Comparison of ENCODE assay signal across 9 cellular contexts in the genomic region with DNA sequence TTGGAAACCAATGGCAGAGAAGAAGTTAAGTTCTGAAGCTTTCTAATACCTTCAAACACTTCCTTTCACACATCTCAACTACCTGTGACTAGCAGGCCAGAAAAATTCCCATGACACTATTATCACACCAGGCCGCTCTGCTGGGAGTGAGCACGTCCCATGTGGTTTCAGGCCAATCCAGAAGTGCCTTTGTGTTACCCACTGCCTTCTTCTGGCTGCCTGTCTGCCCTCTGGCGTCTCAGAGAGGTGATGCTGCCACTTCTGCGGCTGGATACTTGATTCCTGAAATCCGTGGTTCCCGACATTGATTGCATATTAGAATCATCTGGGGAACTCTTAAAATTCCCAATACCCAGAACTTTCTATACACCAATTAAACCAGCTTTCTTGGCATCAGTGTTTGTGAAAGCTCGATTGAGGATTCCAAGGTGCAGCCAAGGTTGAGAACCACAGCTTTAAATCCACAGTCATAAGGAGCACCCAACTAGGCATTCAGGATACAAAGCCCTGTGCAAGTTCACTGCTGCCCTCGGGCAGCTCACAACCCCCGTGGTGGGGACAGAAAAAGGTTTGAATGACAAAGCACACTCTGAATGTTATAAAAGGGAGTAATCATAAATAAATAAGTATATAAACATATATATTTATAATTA.
A peak's percentile ranks its signal among the peaks of the same experiment; 100 is the strongest.
DNase-seq lines count a peak whose midpoint lies in the region; ATAC-seq, FAIRE-seq and TF ChIP-seq lines count a peak whose summit lies in the region.
"Had no signal": no experiment of that assay in that cellular context is flagged by ENCODE, and none has a peak within 500 bp of the region (broad histone marks: within the 10 kb centered on the region; RNA-seq: fewer than 3 reads in every experiment).

No MANE protein-coding gene starts in this region.

- no peak overlapping the region for H3K27ac ChIP-seq in H9 (ENCODE audit: insufficient read length, low read depth, low read length)
- peak overlapping the region; percentile 80 to 92 (median 90) for H3K27ac ChIP-seq in gastrocnemius medialis
- H3K27ac ChIP-seq: KMS-11 had no signal

- no peaks in the 10 kb centered on the region for H4K20me1 ChIP-seq in H9 (ENCODE audit: control insufficient read depth, insufficient read depth, insufficient read length)

- no peak overlapping the region for H3K4me3 Mint-ChIP-seq in H9

- H3K14ac ChIP-seq in H9 (ENCODE audit: insufficient read depth, low read length), result no peak overlapping the region

- TF ChIP-seq CTCF in H9 (conservative IDR thresholded peaks at IDR 0.05) (peak; percentile 78), gastrocnemius medialis (IDR thresholded peaks at IDR 0.05 in 4 of 5, conservative IDR thresholded peaks at IDR 0.05 in 1 of 5) (peak; percentile 51 to 72 (median 60))

- H3K79me1 ChIP-seq in H9 (ENCODE audit: insufficient read depth, low read depth, low read length, poor library complexity, severe bottlenecking), result no peaks in the 10 kb centered on the region

- ATAC-seq in Right ventricle myocardium inferior, result peak; percentile 87
- peak; percentile 43 to 75 for ATAC-seq in gastrocnemius medialis

- H2BK15ac ChIP-seq in H9 (ENCODE audit: low read depth, low read length), result no peak overlapping the region

- H3K9me3 ChIP-seq in H9 (ENCODE audit: control insufficient read depth, low read depth, low read length) (no peaks in the 10 kb centered on the region), gastrocnemius medialis (no peaks in the 10 kb centered on the region)

- H3K27ac Mint-ChIP-seq in H9, result peak overlapping the region in 1 of 3 experiments; percentile 46; a peak in 1 of 7 replicates

- peaks cover 0 to 8% of the 10 kb centered on the region in 2 experiments; a peak in 3 of 5 replicates for H3K9me3 Mint-ChIP-seq in H9

- H3K23me2 ChIP-seq in H9 (ENCODE audit: insufficient read length, low read depth, low read length, poor library complexity, severe bottlenecking), result no peaks in the 10 kb centered on the region

- H3K27me3 ChIP-seq in H9 (ENCODE audit: insufficient read depth, low read length), result no peaks in the 10 kb centered on the region
- H3K27me3 ChIP-seq in gastrocnemius medialis, result no peaks in the 10 kb centered on the region

- H2BK5ac ChIP-seq in H9 (ENCODE audit: insufficient read length, low read length), result no peak overlapping the region

- DNase-seq in H9 (peak; percentile 87), SHP77 treated with DMSO at 0.1 percent for 48 hours (lab: John Stamatoyannopoulos, UW) (peak; percentile 5), Right ventricle myocardium inferior (ENCODE audit: missing footprints) (no peak), gastrocnemius medialis (peak; percentile 35 to 81), GM12892 (ENCODE audit: insufficient read length) (no peak), activated gamma-delta T cell treated with Interleukin-2 at 50 U/mL for 16 hours (no peak), NCI-H1694 (lab: John Stamatoyannopoulos, UW) (no peak)
- DNase-seq in activated CD4-positive, CD25-positive, alpha-beta regulatory T cell (lab: John Stamatoyannopoulos, UW), result no peak

- no peak overlapping the region for H2AK5ac ChIP-seq in H9 (ENCODE audit: insufficient read length, low read length)

- peak overlapping the region; percentile 40 for H3K4me2 ChIP-seq in H9 (ENCODE audit: insufficient read depth, insufficient read length, low read length)
- H3K4me2 ChIP-seq: KMS-11 had no signal

- no peak overlapping the region for H3K18ac ChIP-seq in H9 (ENCODE audit: insufficient read length, low read depth, low read length)

- H2AFZ ChIP-seq in H9 (ENCODE audit: low read length), result peak overlapping the region; percentile 97

- FAIRE-seq in GM12892 (lab: Jason Lieb, UNC), result no peak

- no peak overlapping the region for H4K91ac ChIP-seq in H9 (ENCODE audit: insufficient read length, low read depth, low read length)

- intact Hi-C loops in Right ventricle myocardium inferior (cut with DNase I), result loop anchor here (5.0 kb wide), 1 partner anchor 115 kb away; a partner anchor contains a TSS
- intact Hi-C loops in gastrocnemius medialis (cut with DNase I; ENCODE audit: low total_unique reads), result loop anchor here (1.0 to 5.0 kb wide), 3 partner anchors 11 to 225 kb away; a partner anchor contains a TSS

- no CpG with 5 or more reads among the region's 9 CpGs for WGBS in H9 (ENCODE audit: extremely low coverage, insufficient read length, low lambda C conversion rate)

- no peak overlapping the region for H4K5ac ChIP-seq in H9 (ENCODE audit: insufficient read length, low read depth, low read length)

- H2BK12ac ChIP-seq in H9 (ENCODE audit: insufficient read length, low read depth, low read length), result no peak overlapping the region

- no peak overlapping the region for H2BK120ac ChIP-seq in H9 (ENCODE audit: low read depth, low read length, poor library complexity, severe bottlenecking)

- no peak overlapping the region for H3T11ph ChIP-seq in H9 (ENCODE audit: low read length)

- 0 out of 4 replicates have a peak, but pooled peaks cover 2 to 4% of the 10 kb centered on the region in 2 experiments for H3K4me1 Mint-ChIP-seq in H9

- no peak overlapping the region for H3K56ac ChIP-seq in H9 (ENCODE audit: insufficient read length, low read depth, low read length)

- no peak overlapping the region for H3K23ac ChIP-seq in H9 (ENCODE audit: insufficient read length, low read depth, low read length)

- TF ChIP-seq POLR2A in gastrocnemius medialis (IDR thresholded peaks at IDR 0.05) (peak in 1 of 2 donors; percentile 11), GM12892 (IDR thresholded peaks at IDR 0.05; ENCODE audit: low read depth, low read length) (no peak)

- H3K9ac ChIP-seq in H9 (ENCODE audit: extremely low read depth, insufficient read length, low read length), result no peak overlapping the region
- H3K9ac ChIP-seq: KMS-11 had no signal

- no peak overlapping the region for H2BK20ac ChIP-seq in H9 (ENCODE audit: low read depth, low read length, poor library complexity, severe bottlenecking)

- no peaks in the 10 kb centered on the region for H3K36me3 ChIP-seq in gastrocnemius medialis

- no peak overlapping the region for H4K8ac ChIP-seq in H9 (replicated peaks; ENCODE audit: insufficient read length, low read depth, low read length)

- peaks cover under 1% of the 10 kb centered on the region; the same call in 1 of the 2 replicates for H3K27me3 Mint-ChIP-seq in H9 (ENCODE audit: low read depth)

- in situ Hi-C loops in gastrocnemius medialis (cut with MboI; ENCODE audit: low sequenced_read_pairs in 4 of 4), result loop anchor here (5.0 to 25.0 kb wide), 3 partner anchors 110 to 945 kb away; a partner anchor contains a TSS

- H3K79me2 ChIP-seq in H9 (ENCODE audit: insufficient read depth, low read length), result no peaks in the 10 kb centered on the region

- H3K4me1 ChIP-seq in H9 (ENCODE audit: insufficient read depth, low read length) (no peaks in the 10 kb centered on the region), gastrocnemius medialis (peaks cover 26 to 27% of the 10 kb centered on the region in 2 donors)

- no peak overlapping the region for H3K4ac ChIP-seq in H9 (ENCODE audit: low read depth, low read length)

- H3K36me3 Mint-ChIP-seq in H9 (ENCODE audit: insufficient read depth in 1 of 3, low read depth in 3 of 3), result peaks cover 0 to 4% (median 2%) of the 10 kb centered on the region in 3 experiments; a peak in 1 of 7 replicates

- no peak overlapping the region for H3K4me3 ChIP-seq in gastrocnemius medialis

Comparison
In these comparisons a context has a peak if more than half of its experiments do, and no peak if none do; other contexts are left out.
1. DNase-seq: peak in H9 (single experiment), SHP77 treated with DMSO at 0.1 percent for 48 hours (single experiment) and gastrocnemius medialis (2 of 2); none in Right ventricle myocardium inferior (single experiment), GM12892 (single experiment), activated gamma-delta T cell treated with Interleukin-2 at 50 U/mL for 16 hours (single experiment), activated CD4-positive, CD25-positive, alpha-beta regulatory T cell (0 of 4) and NCI-H1694 (single experiment).